1 cellular context compared by ENCODE assay signal in genomic region chr5:80111386-80112030, GRCh38.
A peak's percentile ranks its signal among the peaks of the same experiment; 100 is the strongest.
TF ChIP-seq lines count a peak whose summit lies in the region.
"Not testable (repeated sequence)": the region's sequence is repeated elsewhere in the genome, so short reads cannot be mapped to it uniquely, and the experiment has no call there.

No MANE protein-coding gene starts in this region.

TF ChIP-seq in HepG2, 621 proteins besides CTCF, POLR2A, EP300 and RAD21 (continued from another document):
- not testable (repeated sequence) for TF ChIP-seq HNF1A (IDR thresholded peaks at IDR 0.05; ENCODE audit: low read depth)
- TF ChIP-seq HNF1A (CRISPR knock-in tag; IDR thresholded peaks at IDR 0.05; ENCODE audit: borderline replicate concordance): peak; percentile 31; the same call in 1 of the 2 replicates
- TF ChIP-seq, protein P1, sequence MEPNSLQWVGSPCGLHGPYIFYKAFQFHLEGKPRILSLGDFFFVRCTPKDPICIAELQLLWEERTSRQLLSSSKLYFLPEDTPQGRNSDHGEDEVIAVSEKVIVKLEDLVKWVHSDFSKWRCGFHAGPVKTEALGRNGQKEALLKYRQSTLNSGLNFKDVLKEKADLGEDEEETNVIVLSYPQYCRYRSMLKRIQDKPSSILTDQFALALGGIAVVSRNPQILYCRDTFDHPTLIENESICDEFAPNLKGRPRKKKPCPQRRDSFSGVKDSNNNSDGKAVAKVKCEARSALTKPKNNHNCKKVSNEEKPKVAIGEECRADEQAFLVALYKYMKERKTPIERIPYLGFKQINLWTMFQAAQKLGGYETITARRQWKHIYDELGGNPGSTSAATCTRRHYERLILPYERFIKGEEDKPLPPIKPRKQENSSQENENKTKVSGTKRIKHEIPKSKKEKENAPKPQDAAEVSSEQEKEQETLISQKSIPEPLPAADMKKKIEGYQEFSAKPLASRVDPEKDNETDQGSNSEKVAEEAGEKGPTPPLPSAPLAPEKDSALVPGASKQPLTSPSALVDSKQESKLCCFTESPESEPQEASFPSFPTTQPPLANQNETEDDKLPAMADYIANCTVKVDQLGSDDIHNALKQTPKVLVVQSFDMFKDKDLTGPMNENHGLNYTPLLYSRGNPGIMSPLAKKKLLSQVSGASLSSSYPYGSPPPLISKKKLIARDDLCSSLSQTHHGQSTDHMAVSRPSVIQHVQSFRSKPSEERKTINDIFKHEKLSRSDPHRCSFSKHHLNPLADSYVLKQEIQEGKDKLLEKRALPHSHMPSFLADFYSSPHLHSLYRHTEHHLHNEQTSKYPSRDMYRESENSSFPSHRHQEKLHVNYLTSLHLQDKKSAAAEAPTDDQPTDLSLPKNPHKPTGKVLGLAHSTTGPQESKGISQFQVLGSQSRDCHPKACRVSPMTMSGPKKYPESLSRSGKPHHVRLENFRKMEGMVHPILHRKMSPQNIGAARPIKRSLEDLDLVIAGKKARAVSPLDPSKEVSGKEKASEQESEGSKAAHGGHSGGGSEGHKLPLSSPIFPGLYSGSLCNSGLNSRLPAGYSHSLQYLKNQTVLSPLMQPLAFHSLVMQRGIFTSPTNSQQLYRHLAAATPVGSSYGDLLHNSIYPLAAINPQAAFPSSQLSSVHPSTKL (CRISPR knock-in tag; IDR thresholded peaks at IDR 0.05): 0 out of 2 replicates have a peak, but pooled peaks have one; percentile 12
- 0 out of 2 replicates have a peak, but pooled peaks have one; percentile 10 for TF ChIP-seq TCF7 (IDR thresholded peaks at IDR 0.05; ENCODE audit: low read depth)
